Comparison of ENCODE assay signal across 8 cellular contexts in genomic region chr2:47070920-47071824, GRCh38.
A peak's percentile ranks its signal among the peaks of the same experiment; 100 is the strongest.
DNase-seq lines count a peak whose midpoint lies in the region; ATAC-seq and TF ChIP-seq lines count a peak whose summit lies in the region.

No MANE protein-coding gene starts in this region.

- H3K4me3 Mint-ChIP-seq in activated CD4-positive, alpha-beta memory T cell treated with anti-CD3 and anti-CD28 coated beads, Interleukin-2, amount 10 ng/mL, durations not matched to agents 7 days and 5 days, result no peak overlapping the region

- no peaks in the 10 kb centered on the region for H3K27me3 Mint-ChIP-seq in activated CD4-positive, alpha-beta memory T cell treated with anti-CD3 and anti-CD28 coated beads, Interleukin-2, amount 10 ng/mL, durations not matched to agents 7 days and 5 days

- peaks cover 23% of the 10 kb centered on the region for H3K36me3 Mint-ChIP-seq in activated CD4-positive, alpha-beta memory T cell treated with anti-CD3 and anti-CD28 coated beads, Interleukin-2, amount 10 ng/mL, durations not matched to agents 7 days and 5 days (ENCODE audit: low read depth)

- TF ChIP-seq CTCF in esophagus squamous epithelium (IDR thresholded peaks at IDR 0.05) (no peak), omental fat pad (IDR thresholded peaks at IDR 0.05) (no peak), foreskin keratinocyte (conservative IDR thresholded peaks at IDR 0.05) (no peak)

- peaks cover 0 to 53% (median 0%) of the 10 kb centered on the region in 3 donors for H3K36me3 ChIP-seq in esophagus squamous epithelium

- no peaks in the 10 kb centered on the region for H3K27me3 ChIP-seq in esophagus squamous epithelium
- H3K27me3 ChIP-seq in foreskin keratinocyte, result no peaks in the 10 kb centered on the region

- CTCF ChIA-PET in activated CD4-positive, alpha-beta memory T cell treated with anti-CD3 and anti-CD28 coated beads, Interleukin-2, amount 10 ng/mL, durations not matched to agents 7 days and 5 days (lab: Charles Lee), result no interaction called here

- H3K4me3 ChIP-seq in esophagus squamous epithelium, result no peak overlapping the region

- 65 to 69% methylated on average over 3 to 8 of the region's 15 CpGs for WGBS in esophagus squamous epithelium, 2 donors

- no peak for TF ChIP-seq POLR2A in esophagus squamous epithelium (IDR thresholded peaks at IDR 0.05)

- peaks cover 55 to 87% (median 63%) of the 10 kb centered on the region in 3 donors for H3K4me1 ChIP-seq in esophagus squamous epithelium
- peaks cover 9% of the 10 kb centered on the region for H3K4me1 ChIP-seq in foreskin keratinocyte

- POLR2A ChIA-PET in activated CD4-positive, alpha-beta memory T cell treated with anti-CD3 and anti-CD28 coated beads, Interleukin-2, amount 10 ng/mL, durations not matched to agents 7 days and 5 days (lab: Charles Lee), result interaction anchor here (0.7 to 1.1 kb wide), 2 partner anchors 12 to 831 kb away, joined by 3 to 4 read pairs; no protein-coding TSS in a partner anchor

- H3K9me3 Mint-ChIP-seq in activated CD4-positive, alpha-beta memory T cell treated with anti-CD3 and anti-CD28 coated beads, Interleukin-2, amount 10 ng/mL, durations not matched to agents 7 days and 5 days, result no peaks in the 10 kb centered on the region

- H3K4me1 Mint-ChIP-seq in activated CD4-positive, alpha-beta memory T cell treated with anti-CD3 and anti-CD28 coated beads, Interleukin-2, amount 10 ng/mL, durations not matched to agents 7 days and 5 days, result peaks cover 29% of the 10 kb centered on the region

- DNase-seq in ELR (ENCODE audit: low read depth) (peak; percentile 93), HT1080 (ENCODE audit: low read depth) (peak; percentile 98), esophagus squamous epithelium (lab: John Stamatoyannopoulos, UW) (no peak), omental fat pad (ENCODE audit: low spot score) (peak; percentile 62), foreskin melanocyte (no peak), foreskin keratinocyte (no peak)
- DNase-seq in activated CD4-positive, alpha-beta memory T cell treated with anti-CD3 and anti-CD28 coated beads, Interleukin-2, amount 10 ng/mL, durations not matched to agents 7 days and 5 days, result peak; percentile 57

- H3K27ac Mint-ChIP-seq in activated CD4-positive, alpha-beta memory T cell treated with anti-CD3 and anti-CD28 coated beads, Interleukin-2, amount 10 ng/mL, durations not matched to agents 7 days and 5 days, result peak overlapping the region; percentile 47

- intact Hi-C loops in esophagus squamous epithelium (cut with DNase I), result no loop called here

- H3K27ac ChIP-seq in esophagus squamous epithelium (peak overlapping the region; percentile 76 to 94 (median 90)), foreskin keratinocyte (no peak overlapping the region)

- ATAC-seq in GM21423 (IDR thresholded peaks at IDR 0.05; ENCODE audit: unreplicated experiment) (peak; percentile 80), omental fat pad (ENCODE audit: low FRiP score) (peak; percentile 11), foreskin keratinocyte (no peak)

- no peaks in the 10 kb centered on the region for H3K9me3 ChIP-seq in esophagus squamous epithelium

Comparison
In these comparisons a context has a peak if more than half of its experiments do, and no peak if none do; other contexts are left out.
1. DNase-seq: peak in ELR (single experiment), HT1080 (single experiment), activated CD4-positive, alpha-beta memory T cell treated with anti-CD3 and anti-CD28 coated beads, Interleukin-2, amount 10 ng/mL, durations not matched to agents 7 days and 5 days (single experiment) and omental fat pad (single experiment); none in esophagus squamous epithelium (single experiment), foreskin melanocyte (single experiment) and foreskin keratinocyte (0 of 2).